Comparison of ENCODE assay signal across 8 cellular contexts in genomic region chr1:84691139-84691783, GRCh38. TPM values are rescaled to one million over a fixed set of nuclear protein-coding genes. Genes with fewer than 3 reads are reported as not detected.
DNase-seq lines count a peak whose midpoint lies in the region; ATAC-seq, FAIRE-seq and TF ChIP-seq lines count a peak whose summit lies in the region.

No MANE protein-coding gene starts in this region.

- no peak for ATAC-seq in HG02610 (IDR thresholded peaks at IDR 0.05; ENCODE audit: unreplicated experiment)

- TF ChIP-seq CTCF in fibroblast of pulmonary artery (IDR thresholded peaks at IDR 0.05; ENCODE audit: low read length, missing control alignments): no peak

- peak overlapping the region; percentile 78 to 84 (median 82) for H3K9ac ChIP-seq in skeletal muscle tissue (ENCODE audit: low read depth in 1 of 3, low read length in 3 of 3)

- H3K27ac ChIP-seq in SJCRH30 (peak overlapping the region; percentile 62), skeletal muscle tissue (ENCODE audit: low read depth, low read length) (peak overlapping the region; percentile 63)

- H3K4me3 ChIP-seq in SJCRH30 (peak overlapping the region; percentile 65), fibroblast of pulmonary artery (replicated peaks; ENCODE audit: low read depth, low read length) (peak overlapping the region; percentile 76), skeletal muscle tissue (ENCODE audit: low read length in 3 of 3) (peak overlapping the region; percentile 78 to 82 (median 81))

- no peaks in the 10 kb centered on the region for H3K36me3 ChIP-seq in SJCRH30
- H3K36me3 ChIP-seq in skeletal muscle tissue (ENCODE audit: control insufficient read depth in 3 of 3, insufficient read depth in 3 of 3, low read length in 3 of 3): no peaks in the 10 kb centered on the region

- no peaks in the 10 kb centered on the region for H3K27me3 ChIP-seq in SJCRH30
- H3K27me3 ChIP-seq in skeletal muscle tissue (ENCODE audit: control insufficient read depth in 3 of 3, insufficient read depth in 3 of 3, low read length in 3 of 3): no peaks in the 10 kb centered on the region

- H3K4me1 ChIP-seq in SJCRH30: no peaks in the 10 kb centered on the region
- H3K4me1 ChIP-seq in skeletal muscle tissue (ENCODE audit: control insufficient read depth in 3 of 3, insufficient read depth in 3 of 3, low read length in 3 of 3): peaks cover 6 to 12% (median 7%) of the 10 kb centered on the region in 3 donors

- no peak for FAIRE-seq in frontal cortex (lab: Jason Lieb, UNC)

- no peaks in the 10 kb centered on the region for H3K9me3 ChIP-seq in SJCRH30 (replicated peaks)
- no peaks in the 10 kb centered on the region for H3K9me3 ChIP-seq in skeletal muscle tissue (ENCODE audit: control insufficient read depth in 3 of 3, low read length in 3 of 3)

- DNase-seq in NCI-H748 (lab: John Stamatoyannopoulos, UW; ENCODE audit: unreplicated experiment) (peak; percentile 51), NCI-H748 treated with DMSO at 0.1 percent for 48 hours (lab: John Stamatoyannopoulos, UW) (no peak), SJCRH30 (peak in 1 of 2 experiments; percentile 18), fibroblast of pulmonary artery (ENCODE audit: low read depth) (no peak), SKM-1 treated with dmso at 0.1 percent for 144 hours (lab: John Stamatoyannopoulos, UW; ENCODE audit: unreplicated experiment) (no peak), frontal cortex (ENCODE audit: low spot score in 2 of 2) (no peak)

RNA-seq across cellular contexts. Expression of gene SSX2IP, which starts 1.0 kb away (rescaled TPM):
- 23.9 and 27.2 TPM in 2 replicates for total RNA-seq in SJCRH30 (2014; rRNA removed; shearing (Covaris generic))
- 7.8 TPM for total RNA-seq in skeletal muscle tissue
- total RNA-seq in frontal cortex: 58.7 TPM
